Comparison of ENCODE assay signal across 1 cellular context in genomic region chr3:72440491-72440890, GRCh38.
TF ChIP-seq lines count a peak whose summit lies in the region.

No MANE protein-coding gene starts in this region.

TF ChIP-seq in K562, 482 proteins besides CTCF, POLR2A, EP300 and RAD21 (continued from another document):
- TF ChIP-seq, protein P1, sequence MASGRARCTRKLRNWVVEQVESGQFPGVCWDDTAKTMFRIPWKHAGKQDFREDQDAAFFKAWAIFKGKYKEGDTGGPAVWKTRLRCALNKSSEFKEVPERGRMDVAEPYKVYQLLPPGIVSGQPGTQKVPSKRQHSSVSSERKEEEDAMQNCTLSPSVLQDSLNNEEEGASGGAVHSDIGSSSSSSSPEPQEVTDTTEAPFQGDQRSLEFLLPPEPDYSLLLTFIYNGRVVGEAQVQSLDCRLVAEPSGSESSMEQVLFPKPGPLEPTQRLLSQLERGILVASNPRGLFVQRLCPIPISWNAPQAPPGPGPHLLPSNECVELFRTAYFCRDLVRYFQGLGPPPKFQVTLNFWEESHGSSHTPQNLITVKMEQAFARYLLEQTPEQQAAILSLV (tag; IDR thresholded peaks at IDR 0.05) = no peak
- TF ChIP-seq MGA (IDR thresholded peaks at IDR 0.05) (no peak), MNT (conservative IDR thresholded peaks at IDR 0.05) (no peak), ZNF274 (IDR thresholded peaks at IDR 0.05; ENCODE audit: borderline replicate concordance, low read depth, low read length) (no peak), PHB2 (IDR thresholded peaks at IDR 0.05; ENCODE audit: low read depth) (no peak), PCBP2 (IDR thresholded peaks at IDR 0.05; ENCODE audit: low read depth, low read length, poor library complexity, severe bottlenecking) (no peak), NONO (IDR thresholded peaks at IDR 0.05; ENCODE audit: low read depth in 2 of 2, low read length in 1 of 2) (no peak), ZNF232 (CRISPR knock-in tag; IDR thresholded peaks at IDR 0.05) (no peak), ZFP36 (IDR thresholded peaks at IDR 0.05; ENCODE audit: low read depth, low read length, partially characterized antibody) (no peak), BRD4 (IDR thresholded peaks at IDR 0.05) (no peak), GATAD2A (IDR thresholded peaks at IDR 0.05) (no peak), SPI1 (IDR thresholded peaks at IDR 0.05; ENCODE audit: borderline replicate concordance, low read depth, low read length) (peak; percentile 52; the same call in 1 of the 2 replicates), HSF4 (CRISPR knock-in tag; IDR thresholded peaks at IDR 0.05; ENCODE audit: borderline replicate concordance) (no peak), FUS (optimal IDR thresholded peaks at IDR 0.05; ENCODE audit: low read depth, low read length) (no peak), ZNF23 (CRISPR knock-in tag; IDR thresholded peaks at IDR 0.05) (no peak), NFRKB (IDR thresholded peaks at IDR 0.05; ENCODE audit: low read depth) (no peak), ZNF766 (CRISPR knock-in tag; conservative IDR thresholded peaks at IDR 0.05) (no peak), HMBOX1 (IDR thresholded peaks at IDR 0.05) (peak; percentile 83), HES1 (IDR thresholded peaks at IDR 0.05; ENCODE audit: low read depth) (no peak)
- TF ChIP-seq, protein P2, sequence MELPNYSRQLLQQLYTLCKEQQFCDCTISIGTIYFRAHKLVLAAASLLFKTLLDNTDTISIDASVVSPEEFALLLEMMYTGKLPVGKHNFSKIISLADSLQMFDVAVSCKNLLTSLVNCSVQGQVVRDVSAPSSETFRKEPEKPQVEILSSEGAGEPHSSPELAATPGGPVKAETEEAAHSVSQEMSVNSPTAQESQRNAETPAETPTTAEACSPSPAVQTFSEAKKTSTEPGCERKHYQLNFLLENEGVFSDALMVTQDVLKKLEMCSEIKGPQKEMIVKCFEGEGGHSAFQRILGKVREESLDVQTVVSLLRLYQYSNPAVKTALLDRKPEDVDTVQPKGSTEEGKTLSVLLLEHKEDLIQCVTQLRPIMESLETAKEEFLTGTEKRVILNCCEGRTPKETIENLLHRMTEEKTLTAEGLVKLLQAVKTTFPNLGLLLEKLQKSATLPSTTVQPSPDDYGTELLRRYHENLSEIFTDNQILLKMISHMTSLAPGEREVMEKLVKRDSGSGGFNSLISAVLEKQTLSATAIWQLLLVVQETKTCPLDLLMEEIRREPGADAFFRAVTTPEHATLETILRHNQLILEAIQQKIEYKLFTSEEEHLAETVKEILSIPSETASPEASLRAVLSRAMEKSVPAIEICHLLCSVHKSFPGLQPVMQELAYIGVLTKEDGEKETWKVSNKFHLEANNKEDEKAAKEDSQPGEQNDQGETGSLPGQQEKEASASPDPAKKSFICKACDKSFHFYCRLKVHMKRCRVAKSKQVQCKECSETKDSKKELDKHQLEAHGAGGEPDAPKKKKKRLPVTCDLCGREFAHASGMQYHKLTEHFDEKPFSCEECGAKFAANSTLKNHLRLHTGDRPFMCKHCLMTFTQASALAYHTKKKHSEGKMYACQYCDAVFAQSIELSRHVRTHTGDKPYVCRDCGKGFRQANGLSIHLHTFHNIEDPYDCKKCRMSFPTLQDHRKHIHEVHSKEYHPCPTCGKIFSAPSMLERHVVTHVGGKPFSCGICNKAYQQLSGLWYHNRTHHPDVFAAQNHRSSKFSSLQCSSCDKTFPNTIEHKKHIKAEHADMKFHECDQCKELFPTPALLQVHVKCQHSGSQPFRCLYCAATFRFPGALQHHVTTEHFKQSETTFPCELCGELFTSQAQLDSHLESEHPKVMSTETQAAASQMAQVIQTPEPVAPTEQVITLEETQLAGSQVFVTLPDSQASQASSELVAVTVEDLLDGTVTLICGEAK (IDR thresholded peaks at IDR 0.05) = peak; percentile 24; the same call in 1 of the 2 replicates
- TF ChIP-seq, protein P2 (CRISPR knock-in tag; IDR thresholded peaks at IDR 0.05) = no peak
